ENCODE assay signal across 9 cellular contexts in genomic region chr3:48561045-48561736, GRCh38. TPM values are rescaled to one million over a fixed set of nuclear protein-coding genes. Genes with fewer than 3 reads are reported as not detected.
DNase-seq lines count a peak whose midpoint lies in the region; ATAC-seq and TF ChIP-seq lines count a peak whose summit lies in the region.
"Had no signal": no experiment of that assay in that cellular context is flagged by ENCODE, and none has a peak within 500 bp of the region (broad histone marks: within the 10 kb centered on the region; RNA-seq: fewer than 3 reads in every experiment).

No MANE protein-coding gene starts in this region.

- H3K4me1 Mint-ChIP-seq in effector memory CD8-positive, alpha-beta T cell (ENCODE audit: low read depth in 2 of 2), result peaks cover 26 to 31% of the 10 kb centered on the region in 2 donors

- peak overlapping the region in 1 of 2 experiments; percentile 58 for H3K4ac ChIP-seq in mesenchymal stem cell (ENCODE audit: low read depth in 1 of 2, low read length in 2 of 2)

- H3K27ac Mint-ChIP-seq in effector memory CD8-positive, alpha-beta T cell, result no peak overlapping the region

- TF ChIP-seq CTCF in colonic mucosa (IDR thresholded peaks at IDR 0.05), result no peak

- no peak for ATAC-seq in effector memory CD8-positive, alpha-beta T cell (replicated peaks)

- H3K4me3 Mint-ChIP-seq in effector memory CD8-positive, alpha-beta T cell, result no peak overlapping the region

- peak overlapping the region; percentile 47 for H2AK5ac ChIP-seq in mesenchymal stem cell (ENCODE audit: low read length, severe bottlenecking)

- no peak overlapping the region for H2BK120ac ChIP-seq in mesenchymal stem cell (ENCODE audit: low read depth, low read length)

- intact Hi-C loops in colonic mucosa (cut with DNase I) (no loop called here), posterior vena cava (cut with DNase I) (no loop called here)

- H3K27me3 ChIP-seq in colonic mucosa (no peaks in the 10 kb centered on the region), mesenchymal stem cell (ENCODE audit: control insufficient read depth in 1 of 2, insufficient read depth in 1 of 2, low read length in 2 of 2) (no peaks in the 10 kb centered on the region)

- no peaks in the 10 kb centered on the region for H3K79me1 ChIP-seq in mesenchymal stem cell (replicated peaks; ENCODE audit: low read length, poor library complexity, severe bottlenecking)

- peak overlapping the region; percentile 26 to 81 for H3K18ac ChIP-seq in mesenchymal stem cell (ENCODE audit: low read depth in 1 of 2, low read length in 2 of 2)

- 27% methylated on average over 21 of the region's 21 CpGs for WGBS in mesenchymal stem cell

- H3K14ac ChIP-seq in mesenchymal stem cell (ENCODE audit: low read length in 2 of 2), result peak overlapping the region in 1 of 2 experiments; percentile 56

- DNase-seq in G401 (ENCODE audit: low spot score) (peak; percentile 62), NCI-H69 (lab: John Stamatoyannopoulos, UW) (peak; percentile 20), colonic mucosa (peak; percentile 38), mesenchymal stem cell (peak; percentile 83), posterior vena cava (ENCODE audit: low spot score) (no peak), pons (ENCODE audit: low spot score) (no peak), DMS114 treated with DMSO at 0.1 percent for 48 hours (lab: John Stamatoyannopoulos, UW; ENCODE audit: unreplicated experiment) (no peak)
- DNase-seq in effector memory CD8-positive, alpha-beta T cell, result no peak

- no peak overlapping the region for H3K27ac ChIP-seq in colonic mucosa
- peak overlapping the region; percentile 93 for H3K27ac ChIP-seq in mesenchymal stem cell (ENCODE audit: low read length, poor library complexity, severe bottlenecking)
- H3K27ac ChIP-seq: KMS-11 had no signal

- H2BK15ac ChIP-seq in mesenchymal stem cell (ENCODE audit: low read depth, poor library complexity, severe bottlenecking), result peak overlapping the region; percentile 44

- no peaks in the 10 kb centered on the region for H3K9me3 Mint-ChIP-seq in effector memory CD8-positive, alpha-beta T cell

- H2BK5ac ChIP-seq in mesenchymal stem cell (ENCODE audit: low read depth, low read length, poor library complexity, severe bottlenecking), result peak overlapping the region; percentile 70

- H3K4me2 ChIP-seq in mesenchymal stem cell (ENCODE audit: low read length, poor library complexity, severe bottlenecking), result peak overlapping the region; percentile 64
- H3K4me2 ChIP-seq: KMS-11 had no signal

- H3K27me3 Mint-ChIP-seq in effector memory CD8-positive, alpha-beta T cell, result no peaks in the 10 kb centered on the region

- H3K23ac ChIP-seq in mesenchymal stem cell (ENCODE audit: low read length in 2 of 2), result no peak overlapping the region

- H3K4me3 ChIP-seq in colonic mucosa (no peak overlapping the region), mesenchymal stem cell (ENCODE audit: insufficient read depth in 1 of 2, low read depth in 1 of 2, low read length in 2 of 2) (peak overlapping the region; percentile 3 to 39)

- H3K9ac ChIP-seq in colonic mucosa (ENCODE audit: low read depth in 2 of 2, low read length in 2 of 2) (peak overlapping the region; percentile 26 to 50), mesenchymal stem cell (ENCODE audit: low read length) (no peak overlapping the region)
- H3K9ac ChIP-seq: KMS-11 had no signal

- H2BK12ac ChIP-seq in mesenchymal stem cell (ENCODE audit: low read length in 2 of 2), result peak overlapping the region in 1 of 2 experiments; percentile 85

- H3K36me3 ChIP-seq in colonic mucosa, result no peaks in the 10 kb centered on the region
- peaks cover 0 to 37% of the 10 kb centered on the region in 2 experiments for H3K36me3 ChIP-seq in mesenchymal stem cell (ENCODE audit: control insufficient read depth in 1 of 2, insufficient read depth in 2 of 2, low read depth in 1 of 2, low read length in 2 of 2)

- H4K91ac ChIP-seq in mesenchymal stem cell (ENCODE audit: low read length), result peak overlapping the region; percentile 85

- H3K4me1 ChIP-seq in colonic mucosa (peaks cover 10% of the 10 kb centered on the region), mesenchymal stem cell (ENCODE audit: control insufficient read depth, insufficient read depth, low read depth, low read length) (peaks cover 85% of the 10 kb centered on the region)

- no peaks in the 10 kb centered on the region for H3K9me3 ChIP-seq in colonic mucosa
- H3K9me3 ChIP-seq in mesenchymal stem cell (ENCODE audit: control insufficient read depth, low read length), result no peaks in the 10 kb centered on the region

- in situ Hi-C loops in G401 (cut with HindIII; ENCODE audit: low sequenced_read_pairs), result no loop called here

- H2AFZ ChIP-seq in mesenchymal stem cell (ENCODE audit: low read depth, low read length), result peak overlapping the region; percentile 51

- H4K8ac ChIP-seq in mesenchymal stem cell (ENCODE audit: low read length), result peak overlapping the region; percentile 77

- peaks cover 7% of the 10 kb centered on the region for H3K36me3 Mint-ChIP-seq in effector memory CD8-positive, alpha-beta T cell (ENCODE audit: insufficient read depth)

RNA-seq across cellular contexts. Expression of gene UCN2, which starts 2.4 kb away (rescaled TPM):
- not detected in 2 replicates for total RNA-seq in G401 (2014; rRNA removed; shearing (Covaris generic))
- total RNA-seq in colonic mucosa (not detected), posterior vena cava (not detected)
- polyA plus RNA-seq in mesenchymal stem cell (2013, experiment 1 of 2), result 7.6 TPM
- 7.3 TPM for polyA plus RNA-seq in mesenchymal stem cell (2013, experiment 2 of 2)

RNA-seq across cellular contexts. Expression of gene PFKFB4, which starts 4.6 kb away (rescaled TPM):
- 9.7 and 18.8 TPM in 2 replicates for total RNA-seq in G401 (2014; rRNA removed; shearing (Covaris generic))
- 10 to 100 TPM in 1 of 2 donors, 1 to 10 TPM in 1; 8.1 to 51.0 TPM for total RNA-seq in colonic mucosa
- polyA plus RNA-seq in mesenchymal stem cell (2013, experiment 1 of 2), result 15.9 TPM
- 15.0 TPM for polyA plus RNA-seq in mesenchymal stem cell (2013, experiment 2 of 2)
- total RNA-seq in posterior vena cava, result 1 to 10 TPM; 2.0 to 4.5 TPM

RNA-seq across cellular contexts. Expression of gene COL7A1, which starts 33.9 kb away (rescaled TPM):
- total RNA-seq in G401 (2014; rRNA removed; shearing (Covaris generic)), result 0.12 and 0.34 TPM in 2 replicates
- total RNA-seq in colonic mucosa (1 to 10 TPM; 3.8 to 5.1 TPM), posterior vena cava (1 to 10 TPM; 4.2 to 5.3 TPM)
- 95.7 TPM for polyA plus RNA-seq in mesenchymal stem cell (2013, experiment 1 of 2)
- 83.7 TPM for polyA plus RNA-seq in mesenchymal stem cell (2013, experiment 2 of 2)

RNA-seq across cellular contexts. Expression of gene UQCRC1, which starts 48.3 kb away (rescaled TPM):
- 474 and 540 TPM in 2 replicates for total RNA-seq in G401 (2014; rRNA removed; shearing (Covaris generic))
- total RNA-seq in colonic mucosa, result 100 to 1,000 TPM; 682 to 753 TPM
- polyA plus RNA-seq in mesenchymal stem cell (2013, experiment 1 of 2), result 145 TPM
- polyA plus RNA-seq in mesenchymal stem cell (2013, experiment 2 of 2), result 150 TPM
- 100 to 1,000 TPM; 134 to 135 TPM for total RNA-seq in posterior vena cava

RNA-seq across cellular contexts. Expression of gene SHISA5, which starts 57.2 kb away (rescaled TPM):
- total RNA-seq in G401 (2014; rRNA removed; shearing (Covaris generic)), result 115 and 124 TPM in 2 replicates
- 100 to 1,000 TPM; 115 to 123 TPM for total RNA-seq in colonic mucosa
- 415 TPM for polyA plus RNA-seq in mesenchymal stem cell (2013, experiment 1 of 2)
- 408 TPM for polyA plus RNA-seq in mesenchymal stem cell (2013, experiment 2 of 2)
- 100 to 1,000 TPM; 142 to 147 TPM for total RNA-seq in posterior vena cava

Comparison
In these comparisons a context has a peak if more than half of its experiments do, and no peak if none do; other contexts are left out.
1. DNase-seq: peak in G401 (single experiment), NCI-H69 (single experiment), colonic mucosa (single experiment) and mesenchymal stem cell (single experiment); none in posterior vena cava (single experiment), effector memory CD8-positive, alpha-beta T cell (0 of 3), pons (single experiment) and DMS114 treated with DMSO at 0.1 percent for 48 hours (single experiment).